In genomic region chr4:151968643-151969042, GRCh38 we compare ENCODE assay signal across 22 cellular contexts.
"Had no signal": no experiment of that assay in that cellular context is flagged by ENCODE, and none has a peak within 500 bp of the region (broad histone marks: within the 10 kb centered on the region; RNA-seq: fewer than 3 reads in every experiment).

No MANE protein-coding gene starts in this region.

- H3K4me3 ChIP-seq: left lung, mucosa of descending colon, ovary, right atrium auricular region, right lobe of liver, smooth muscle cell, tibial nerve, upper lobe of left lung, vagina had no signal

- H3K27me3 ChIP-seq: left lung, ovary, right atrium auricular region, right lobe of liver, tibial nerve, upper lobe of left lung, vagina had no signal

- H3K4me2 ChIP-seq: smooth muscle cell had no signal

- H3K9me3 ChIP-seq: left lung, mucosa of descending colon, ovary, right atrium auricular region, right lobe of liver, tibial nerve, upper lobe of left lung, vagina had no signal

- ATAC-seq: left colon; left lung; mucosa of descending colon; naive thymus-derived CD4-positive, alpha-beta T cell; natural killer cell treated with Interleukin-12 subunit alpha and Interleukin-12 subunit beta and Interleukin-15 and Interleukin-18, amount 100 ng/mL, for 72 hours; right lobe of liver; stimulated activated memory B cell treated with anti-CD40 and anti-IgM and Interleukin-4, amounts not matched to agents 10 μg/mL and 1 μg/mL and 100 μg/mL, for 72 hours; stimulated activated naive CD8-positive, alpha-beta T cell treated with anti-CD3 and anti-CD28 coated beads, Interleukin-15, amount 100 ng/mL, for 72 hours had no signal

- H3K36me3 ChIP-seq: left lung, ovary, right atrium auricular region, right lobe of liver, tibial nerve, upper lobe of left lung, vagina had no signal

- H3K27ac ChIP-seq: left lung, ovary, right atrium auricular region, right lobe of liver, tibial nerve, upper lobe of left lung, vagina had no signal

- DNase-seq: kidney glomerular epithelial cell; left colon; left lung; midbrain; mucosa of descending colon; naive thymus-derived CD4-positive, alpha-beta T cell; ovary; right lobe of liver; stimulated activated CD4-positive, alpha-beta T cell treated with anti-CD3 and anti-CD28 coated beads, Interleukin-1b, Interleukin-23, amount 100 ng/mL, for 48 hours; stimulated activated CD4-positive, alpha-beta T cell treated with anti-CD3 and anti-CD28 coated beads, Interleukin-2, amount 100 ng/mL, for 48 hours; stimulated activated CD4-positive, alpha-beta T cell treated with anti-CD3 and anti-CD28 coated beads, Interleukin-4, amount 100 ng/mL, for 4 hours; stimulated activated CD8-positive, alpha-beta memory T cell treated with anti-CD3 and anti-CD28 coated beads, Interleukin-4, amount 100 ng/mL, for 48 hours; stimulated activated naive CD4-positive, alpha-beta T cell treated with Interleukin-2 at 50 U/mL for 16 hours; stimulated activated naive CD8-positive, alpha-beta T cell treated with anti-CD3 and anti-CD28 coated beads, Interleukin-15, amount 100 ng/mL, for 72 hours; substantia nigra; upper lobe of left lung had no signal

- H3K4me1 ChIP-seq: left lung, right atrium auricular region, right lobe of liver, tibial nerve, upper lobe of left lung, vagina had no signal
